In the genomic region with DNA sequence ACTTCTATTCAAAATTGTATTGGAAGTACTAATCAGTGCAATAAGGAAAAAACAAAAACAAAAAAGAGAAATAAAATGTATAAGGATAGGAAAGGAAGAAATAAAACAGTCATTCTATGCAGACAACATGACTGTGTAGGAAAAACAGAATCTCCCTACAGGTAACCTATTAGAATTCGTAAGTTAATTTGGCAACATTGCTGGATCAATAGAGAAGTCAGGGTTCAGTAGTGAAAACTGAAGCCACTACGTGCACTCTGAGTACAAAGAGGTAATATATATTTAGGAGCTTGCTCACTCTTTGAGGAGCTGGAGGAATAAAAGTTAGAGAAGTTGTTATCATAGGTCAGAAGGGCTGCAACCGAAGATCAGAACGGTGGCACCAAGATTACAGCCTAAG, we compare ENCODE assay signal across 26 cellular contexts.
"Had no signal": no experiment of that assay in that cellular context is flagged by ENCODE, and none has a peak within 500 bp of the region (broad histone marks: within the 10 kb centered on the region; RNA-seq: fewer than 3 reads in every experiment).

No MANE protein-coding gene starts in this region.

- H3K4me3 ChIP-seq: coronary artery, dorsolateral prefrontal cortex, esophagus muscularis mucosa, gastroesophageal sphincter, heart left ventricle, hepatocyte, left lung, lung had no signal

- H3K27ac ChIP-seq: coronary artery, dorsolateral prefrontal cortex, esophagus muscularis mucosa, foreskin keratinocyte, gastroesophageal sphincter, heart left ventricle, hepatocyte, left lung had no signal

- H3K4me1 Mint-ChIP-seq: immature natural killer cell, memory B cell had no signal

- H3K4me2 ChIP-seq: hepatocyte had no signal

- H3K36me3 Mint-ChIP-seq: memory B cell had no signal

- H3K4me3 Mint-ChIP-seq: immature natural killer cell; memory B cell; naive thymus-derived CD4-positive, alpha-beta T cell had no signal

- FAIRE-seq: colon, endothelial cell of umbilical vein had no signal

- H2AFZ ChIP-seq: hepatocyte had no signal

- H3K36me3 ChIP-seq: esophagus muscularis mucosa, gastroesophageal sphincter, heart left ventricle, left lung had no signal

- H3K4me1 ChIP-seq: esophagus muscularis mucosa, foreskin keratinocyte, gastroesophageal sphincter, heart left ventricle, left lung had no signal

- H3K27me3 ChIP-seq: esophagus muscularis mucosa, foreskin keratinocyte, heart left ventricle, hepatocyte, left lung had no signal

- ATAC-seq: foreskin keratinocyte; gastroesophageal sphincter; heart left ventricle; left colon; left lung; left ventricle myocardium superior; naive thymus-derived CD4-positive, alpha-beta T cell had no signal

- DNase-seq: dermis blood vessel endothelial cell; dorsolateral prefrontal cortex; effector CD4-positive, alpha-beta T cell; effector memory CD4-positive, alpha-beta T cell; foreskin keratinocyte; heart left ventricle; hypothalamus; immature natural killer cell; islet precursor cell; kidney; kidney glomerular epithelial cell; left colon; left lung; left ventricle myocardium superior; mammary epithelial cell; mesendoderm; midbrain; naive thymus-derived CD4-positive, alpha-beta T cell had no signal

- H3K27ac Mint-ChIP-seq: immature natural killer cell; memory B cell; naive thymus-derived CD4-positive, alpha-beta T cell had no signal

- H3K79me2 ChIP-seq: hepatocyte had no signal
